Comparison of ENCODE assay signal across 18 cellular contexts in the genomic region with DNA sequence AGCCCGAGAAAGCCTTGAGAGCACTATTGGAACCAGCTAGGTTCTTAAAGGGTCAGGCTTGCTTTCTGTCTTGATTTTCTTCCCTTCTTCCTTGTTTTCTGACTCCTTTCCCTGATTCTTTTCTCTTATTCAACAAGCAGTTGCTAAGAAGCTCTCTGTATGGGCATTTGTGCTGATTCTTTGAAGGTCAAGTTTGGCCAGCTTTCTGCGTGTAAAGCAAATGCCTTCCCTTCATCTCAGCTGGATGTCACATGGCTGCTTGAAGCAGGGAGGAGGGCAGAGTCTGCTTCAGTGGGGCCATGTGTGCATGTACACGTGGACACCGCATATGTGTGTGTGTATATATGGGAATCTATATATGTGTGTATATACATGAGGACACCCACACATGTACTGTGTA.
"Had no signal": no experiment of that assay in that cellular context is flagged by ENCODE, and none has a peak within 500 bp of the region (broad histone marks: within the 10 kb centered on the region; RNA-seq: fewer than 3 reads in every experiment).

No MANE protein-coding gene starts in this region.

- H3K36me3 Mint-ChIP-seq: activated naive CD8-positive, alpha-beta T cell; immature natural killer cell; memory B cell; naive B cell; stimulated activated naive B cell treated with anti-CD40 and anti-IgM and Interleukin-4, amounts not matched to agents 10 μg/mL and 1 μg/mL and 100 μg/mL, for 72 hours had no signal

- DNase-seq: activated CD4-positive, alpha-beta T cell treated with anti-CD3 and anti-CD28 coated beads, Interleukin-2, amount 50 U/mL, for 4 hours; amniotic stem cell; dorsolateral prefrontal cortex; endodermal cell; heart right ventricle; immature natural killer cell; left ventricle myocardium superior; mucosa of descending colon; naive B cell; pancreas; stimulated activated naive B cell treated with anti-CD40 and anti-IgM and Interleukin-4, amounts not matched to agents 10 μg/mL and 1 μg/mL and 100 μg/mL, for 72 hours; thyroid gland had no signal

- H3K4me1 Mint-ChIP-seq: immature natural killer cell had no signal

- ATAC-seq: gastroesophageal sphincter; heart right ventricle; left ventricle myocardium superior; mucosa of descending colon; pancreas; stimulated activated naive B cell treated with anti-CD40 and anti-IgM and Interleukin-4, amounts not matched to agents 10 μg/mL and 1 μg/mL and 100 μg/mL, for 72 hours had no signal

- H3K9me3 ChIP-seq: gastroesophageal sphincter, heart right ventricle, mucosa of descending colon, neutrophil, pancreas, thyroid gland had no signal

- H3K4me3 ChIP-seq: dorsolateral prefrontal cortex, gastroesophageal sphincter, heart right ventricle, mucosa of descending colon, pancreas, thyroid gland had no signal

- H3K27ac ChIP-seq: gastroesophageal sphincter, heart right ventricle, neutrophil, pancreas, thyroid gland had no signal

- H3K36me3 ChIP-seq: gastroesophageal sphincter, heart right ventricle, neutrophil, pancreas, thyroid gland had no signal

- H3K4me1 ChIP-seq: gastroesophageal sphincter, heart right ventricle, pancreas had no signal

- H3K27ac Mint-ChIP-seq: activated naive CD8-positive, alpha-beta T cell; activated T-helper 1 cell treated with anti-CD3 and anti-CD28 coated beads, Interleukin-12 subunit alpha, Interleukin-12 subunit beta, Interleukin-2, Interleukin-4 antibody, amounts not matched to agents 30 ng/mL and 10 ng/mL and 1 ng/mL, durations not matched to agents 14 hours and 24 hours and 36 hours; endodermal cell; immature natural killer cell; memory B cell; naive B cell; stimulated activated naive B cell treated with anti-CD40 and anti-IgM and Interleukin-4, amounts not matched to agents 10 μg/mL and 1 μg/mL and 100 μg/mL, for 72 hours; T-helper 2 cell treated with Interferon-gamma antibody and Interleukin-4, amounts not matched to agents 5 μg/mL and 100 μg/mL, for 36 hours had no signal

- H3K27me3 ChIP-seq: gastroesophageal sphincter, neutrophil, thyroid gland had no signal

- H3K27me3 Mint-ChIP-seq: activated naive CD8-positive, alpha-beta T cell; memory B cell had no signal

- H3K4me3 Mint-ChIP-seq: activated naive CD8-positive, alpha-beta T cell; activated T-helper 1 cell treated with anti-CD3 and anti-CD28 coated beads, Interleukin-12 subunit alpha, Interleukin-12 subunit beta, Interleukin-2, Interleukin-4 antibody, amounts not matched to agents 30 ng/mL and 10 ng/mL and 1 ng/mL, durations not matched to agents 14 hours and 24 hours and 36 hours; endodermal cell; immature natural killer cell; memory B cell; naive B cell; stimulated activated naive B cell treated with anti-CD40 and anti-IgM and Interleukin-4, amounts not matched to agents 10 μg/mL and 1 μg/mL and 100 μg/mL, for 72 hours; T-helper 2 cell treated with Interferon-gamma antibody and Interleukin-4, amounts not matched to agents 5 μg/mL and 100 μg/mL, for 36 hours had no signal
